ENCODE assay signal across 9 cellular contexts in genomic region chr5:141598389-141599360, GRCh38. TPM values are rescaled to one million over a fixed set of nuclear protein-coding genes. Genes with fewer than 3 reads are reported as not detected.
A peak's percentile ranks its signal among the peaks of the same experiment; 100 is the strongest.
DNase-seq lines count a peak whose midpoint lies in the region; ATAC-seq and TF ChIP-seq lines count a peak whose summit lies in the region.
"Had no signal": no experiment of that assay in that cellular context is flagged by ENCODE, and none has a peak within 500 bp of the region (broad histone marks: within the 10 kb centered on the region; RNA-seq: fewer than 3 reads in every experiment).

No MANE protein-coding gene starts in this region.

- intact Hi-C loops in IMR-90 (cut with micrococcal nuclease) = no loop called here
- intact Hi-C loops in dorsolateral prefrontal cortex (cut with DNase I) = no loop called here
- intact Hi-C loops in psoas muscle (cut with DNase I) = no loop called here

- no peak overlapping the region for H4K91ac ChIP-seq in IMR-90 (ENCODE audit: insufficient read depth, low read depth, low read length)

- CTCF ChIA-PET in IMR-90 (lab: Yijun Ruan, JAX) = interaction anchor here (2.5 kb wide), 1 partner anchor 20 kb away, joined by 9 read pairs; the partner anchor contains the start of gene DIAPH1

- no peak overlapping the region for H2BK5ac ChIP-seq in IMR-90 (ENCODE audit: low read depth, low read length, poor library complexity, severe bottlenecking)

- no peak overlapping the region for H4K5ac ChIP-seq in IMR-90 (ENCODE audit: low read depth, low read length)

- no peaks in the 10 kb centered on the region for H3K9me3 ChIP-seq in IMR-90 (ENCODE audit: control insufficient read depth, insufficient read depth, low read length)
- H3K9me3 ChIP-seq in psoas muscle = no peaks in the 10 kb centered on the region

- no peak overlapping the region for H2BK15ac ChIP-seq in IMR-90 (ENCODE audit: low read depth, low read length)

- DNase-seq in IMR-90 = peak; percentile 57
- no peak for DNase-seq in dorsolateral prefrontal cortex
- no peak for DNase-seq in psoas muscle
- no peak for DNase-seq in NCI-H2227 (lab: John Stamatoyannopoulos, UW; ENCODE audit: unreplicated experiment)
- DNase-seq in NCI-H1092 treated with DMSO at 0.1 percent for 48 hours (lab: John Stamatoyannopoulos, UW) = no peak
- DNase-seq in NCI-H1436 (lab: John Stamatoyannopoulos, UW) = no peak
- no peak for DNase-seq in NK-92 (lab: John Stamatoyannopoulos, UW; ENCODE audit: unreplicated experiment)

- POLR2A ChIA-PET in IMR-90 (lab: Charles Lee; ENCODE audit: unreplicated experiment) = no interaction called here

- no peak overlapping the region for H2BK20ac ChIP-seq in IMR-90 (ENCODE audit: low read depth, low read length)

- H3K4ac ChIP-seq in IMR-90 (ENCODE audit: low read depth, low read length) = no peak overlapping the region

- no peak overlapping the region for H3K18ac ChIP-seq in IMR-90 (ENCODE audit: low read depth, low read length)

- no peak overlapping the region for H2AK9ac ChIP-seq in IMR-90 (replicated peaks; ENCODE audit: low read depth, low read length, poor library complexity)

- H3K56ac ChIP-seq in IMR-90 (ENCODE audit: extremely low read depth, insufficient read depth, low read length) = no peak overlapping the region

- BruUV-seq in IMR-90 (replicated peaks; lab: Mats Ljungman, UMichigan) = no TSS peak

- H3K79me1 ChIP-seq in IMR-90 (ENCODE audit: low read depth in 1 of 2, low read length in 2 of 2) = peaks cover 24 to 53% of the 10 kb centered on the region in 2 experiments

- WGBS in IMR-90 (ENCODE audit: extremely low coverage in 2 of 2, insufficient read length in 1 of 2), 2 experiments = no CpG with 5 or more reads among the region's 3 CpGs
- WGBS in psoas muscle, 3 donors = 14 to 42% (median 22%) methylated on average over 3 of the region's 3 CpGs

- no peak overlapping the region for H4K8ac ChIP-seq in IMR-90 (ENCODE audit: low read depth in 2 of 2, low read length in 2 of 2)

- H3K36me3 ChIP-seq in IMR-90 (ENCODE audit: control insufficient read depth, insufficient read depth, low read length) = no peaks in the 10 kb centered on the region; the same call in 1 of the 2 replicates
- H3K36me3 ChIP-seq in psoas muscle (ENCODE audit: insufficient read depth in 1 of 2, low read depth in 1 of 2) = peaks cover 0 to 8% of the 10 kb centered on the region in 2 donors

- H2AFZ ChIP-seq in IMR-90 (replicated peaks; ENCODE audit: low read length, poor library complexity) = no peak overlapping the region

- no peak overlapping the region for H3K4me2 ChIP-seq in IMR-90 (ENCODE audit: low read depth, low read length)

- dilution Hi-C loops in IMR-90 (cut with HindIII; ENCODE audit: low sequenced_read_pairs, unreplicated experiment) = no loop called here

- in situ Hi-C loops in IMR-90 (cut with MboI; ENCODE audit: low sequenced_read_pairs) = loop anchor here (25.0 kb wide), 1 partner anchor 911 kb away; the partner anchor contains the start of genes HARS1 and HARS2

- H3K27me3 ChIP-seq in IMR-90 (ENCODE audit: control insufficient read depth, insufficient read depth, low read length) (no peaks in the 10 kb centered on the region), dorsolateral prefrontal cortex (no peaks in the 10 kb centered on the region), psoas muscle (ENCODE audit: insufficient read depth in 3 of 3, low read length in 2 of 3) (no peaks in the 10 kb centered on the region)

- no peak overlapping the region for H3K23ac ChIP-seq in IMR-90 (ENCODE audit: low read depth, low read length)

- H4K20me1 ChIP-seq in IMR-90 (ENCODE audit: insufficient read depth, low read length) = no peaks in the 10 kb centered on the region

- TF ChIP-seq CTCF in IMR-90 (conservative IDR thresholded peaks at IDR 0.05; ENCODE audit: low read depth, low read length) (no peak), dorsolateral prefrontal cortex (IDR thresholded peaks at IDR 0.05 in 54 of 56, conservative IDR thresholded peaks at IDR 0.05 in 2 of 56; ENCODE audit: low read depth in 1 of 56, partially characterized antibody in 56 of 56) (no peak), psoas muscle (IDR thresholded peaks at IDR 0.05) (no peak)

- ATAC-seq in GM18511 (IDR thresholded peaks at IDR 0.05; ENCODE audit: unreplicated experiment) (peak; percentile 66), IMR-90 (ENCODE audit: low read depth) (peak; percentile 53), psoas muscle (peak; percentile 93 to 95 (median 93))

- H3K4me3 ChIP-seq in IMR-90 (ENCODE audit: insufficient read depth, low read depth, low read length) (no peak overlapping the region), dorsolateral prefrontal cortex (no peak overlapping the region), psoas muscle (peak overlapping the region; percentile 44)
- H3K4me3 ChIP-seq: SK-N-MC had no signal

- H2AK5ac ChIP-seq in IMR-90 (ENCODE audit: low read depth, low read length) = no peak overlapping the region

- peaks cover under 1% of the 10 kb centered on the region for H3K9me1 ChIP-seq in IMR-90 (ENCODE audit: insufficient read depth, low read length)

- no peak overlapping the region for H3K27ac ChIP-seq in IMR-90 (ENCODE audit: insufficient read depth, low read length)
- H3K27ac ChIP-seq in dorsolateral prefrontal cortex = peak overlapping the region in 42 of 59 donors; percentile 2 to 77 (median 42)
- H3K27ac ChIP-seq in psoas muscle = peak overlapping the region; percentile 95
- H3K27ac ChIP-seq: SK-N-MC had no signal

- no peak for TF ChIP-seq POLR2A in IMR-90 (IDR thresholded peaks at IDR 0.05; ENCODE audit: low read depth, low read length)

- no peak overlapping the region for H3K9ac ChIP-seq in IMR-90 (ENCODE audit: low read depth, low read length)

- no peak overlapping the region for H2BK120ac ChIP-seq in IMR-90 (ENCODE audit: low read depth, low read length)

- no peak for TF ChIP-seq RAD21 in IMR-90 (IDR thresholded peaks at IDR 0.05; ENCODE audit: low read length)

- no peak overlapping the region for H3K14ac ChIP-seq in IMR-90 (replicated peaks; ENCODE audit: low read depth, low read length)

- H3K4me1 ChIP-seq in IMR-90 (ENCODE audit: control insufficient read depth, insufficient read depth, low read length) (peaks cover under 1% of the 10 kb centered on the region; the same call in 1 of the 2 replicates), psoas muscle (peaks cover 83% of the 10 kb centered on the region)

TF ChIP-seq in IMR-90, 13 proteins besides CTCF, POLR2A, EP300 and RAD21:
- TF ChIP-seq MAFK (IDR thresholded peaks at IDR 0.05; ENCODE audit: low read depth, low read length) (no peak), SMC3 (IDR thresholded peaks at IDR 0.05; ENCODE audit: low read depth, low read length) (no peak), MAZ (IDR thresholded peaks at IDR 0.05; ENCODE audit: borderline replicate concordance, low read depth, low read length) (no peak)
TF ChIP-seq in IMR-90: peak in this region for 0.

RNA-seq across cellular contexts. Expression of gene DIAPH1, which starts 20.1 kb away (rescaled TPM):
- total RNA-seq in IMR-90 (2012; rRNA removed) (12.0 and 15.8 TPM in 2 replicates), dorsolateral prefrontal cortex (10 to 100 TPM; 19.5 to 72.5 (median 48.1) TPM), psoas muscle (100 to 1,000 TPM; 112 to 217 (median 160) TPM)
- polyA plus RNA-seq in IMR-90 (2012; rRNA removed) (30.7 and 37.4 TPM in 2 replicates), psoas muscle (100 to 1,000 TPM in 2 of 3 donors, 10 to 100 TPM in 1; 93.1 to 147 (median 122) TPM)
- 16.8 and 22.1 TPM in 2 replicates for polyA plus RNA-seq in IMR-90 (2012; cell fraction: cytosol; rRNA removed)
- polyA plus RNA-seq in IMR-90 (2012; cell fraction: nucleus; rRNA removed; ENCODE audit: low replicate concordance) = 53.9 and 92.2 TPM in 2 replicates

RNA-seq across cellular contexts. Expression of gene HDAC3, which starts 38.0 kb away (rescaled TPM):
- total RNA-seq in IMR-90 (2012; rRNA removed) (71.7 and 84.2 TPM in 2 replicates), dorsolateral prefrontal cortex (10 to 100 TPM; 44.4 to 98.2 (median 64.1) TPM), psoas muscle (10 to 100 TPM; 16.9 to 34.1 (median 27.1) TPM)
- polyA plus RNA-seq in IMR-90 (2012; rRNA removed) (78.6 and 89.7 TPM in 2 replicates), psoas muscle (10 to 100 TPM; 30.1 to 41.3 (median 34.7) TPM)
- polyA plus RNA-seq in IMR-90 (2012; cell fraction: cytosol; rRNA removed) = 46.2 and 62.2 TPM in 2 replicates
- 123 and 229 TPM in 2 replicates for polyA plus RNA-seq in IMR-90 (2012; cell fraction: nucleus; rRNA removed; ENCODE audit: low replicate concordance)

RNA-seq across cellular contexts. Expression of gene RELL2, which starts 38.1 kb away (rescaled TPM):
- 2.2 TPM in 2 replicates for total RNA-seq in IMR-90 (2012; rRNA removed)
- 7.6 and 9.1 TPM in 2 replicates for polyA plus RNA-seq in IMR-90 (2012; rRNA removed)
- polyA plus RNA-seq in IMR-90 (2012; cell fraction: cytosol; rRNA removed) = 6.7 and 7.8 TPM in 2 replicates
- 18.2 and 44.0 TPM in 2 replicates for polyA plus RNA-seq in IMR-90 (2012; cell fraction: nucleus; rRNA removed; ENCODE audit: low replicate concordance)
- 10 to 100 TPM; 12.9 to 64.8 (median 38.0) TPM for total RNA-seq in dorsolateral prefrontal cortex
- total RNA-seq in psoas muscle = under 1 TPM in 3 of 4 donors, not detected in 1; 0.11 to 0.66 (median 0.61) TPM
- polyA plus RNA-seq in psoas muscle = 1 to 10 TPM in 1 of 3 donors, under 1 TPM in 2; 0.31 to 1.5 (median 0.63) TPM

RNA-seq across cellular contexts. Expression of gene FCHSD1, which starts 52.5 kb away (rescaled TPM):
- total RNA-seq in IMR-90 (2012; rRNA removed) (32.8 and 33.2 TPM in 2 replicates), dorsolateral prefrontal cortex (10 to 100 TPM in 110 of 120 experiments, 1 to 10 TPM in 10; 7.1 to 36.8 (median 16.9) TPM), psoas muscle (1 to 10 TPM; 1.3 to 2.4 (median 2.1) TPM)
- polyA plus RNA-seq in IMR-90 (2012; rRNA removed) (58.7 and 62.1 TPM in 2 replicates), psoas muscle (1 to 10 TPM; 1.3 to 1.4 (median 1.4) TPM)
- polyA plus RNA-seq in IMR-90 (2012; cell fraction: cytosol; rRNA removed) = 28.5 and 58.9 TPM in 2 replicates
- polyA plus RNA-seq in IMR-90 (2012; cell fraction: nucleus; rRNA removed; ENCODE audit: low replicate concordance) = 598 and 798 TPM in 2 replicates
